Comparison of ENCODE assay signal across 8 cellular contexts in genomic region chr11:72722050-72722748, GRCh38. TPM values are rescaled to one million over a fixed set of nuclear protein-coding genes. Genes with fewer than 3 reads are reported as not detected.
DNase-seq lines count a peak whose midpoint lies in the region; ATAC-seq and TF ChIP-seq lines count a peak whose summit lies in the region.

No MANE protein-coding gene starts in this region.

- ATAC-seq in GM21723 (IDR thresholded peaks at IDR 0.05; ENCODE audit: unreplicated experiment) = peak; percentile 78

- DNase-seq in DMS79 treated with DMSO at 0.1 percent for 48 hours (lab: John Stamatoyannopoulos, UW) = peak; percentile 99
- peak; percentile 96 for DNase-seq in KBM-7
- DNase-seq in RPMI7951 (ENCODE audit: low read depth) = peak; percentile 82
- peak; percentile 66 for DNase-seq in activated T-helper 1 cell treated with anti-CD3 and anti-CD28 coated beads, Interleukin-2, amount 50 U/mL, for 16 hours (ENCODE audit: low read depth in 1 of 2, low spot score in 1 of 2)
- peak; percentile 85 for DNase-seq in fibroblast of mammary gland (ENCODE audit: low read depth)
- DNase-seq in neural crest cell (ENCODE audit: low read depth, low spot score) = peak; percentile 50

- in situ Hi-C loops in KBM-7 (cut with MboI; ENCODE audit: low pct_unique_long_range_greater_than_20kb, low sequenced_read_pairs) = no loop called here

- H3K9me3 Mint-ChIP-seq in neural crest cell = no peaks in the 10 kb centered on the region
- H3K9me3 Mint-ChIP-seq in stimulated activated naive CD8-positive, alpha-beta T cell treated with anti-CD3 and anti-CD28 coated beads, Interleukin-15, Interleukin-2, amounts not matched to agents 100 ng/mL and 50 ng/mL, for 24 hours = no peaks in the 10 kb centered on the region

- peak overlapping the region; percentile 45 for H3K4me3 Mint-ChIP-seq in neural crest cell
- H3K4me3 Mint-ChIP-seq in stimulated activated naive CD8-positive, alpha-beta T cell treated with anti-CD3 and anti-CD28 coated beads, Interleukin-15, Interleukin-2, amounts not matched to agents 100 ng/mL and 50 ng/mL, for 24 hours = peak overlapping the region; percentile 90

- peak overlapping the region; percentile 29 for H3K27ac Mint-ChIP-seq in neural crest cell (ENCODE audit: unreplicated experiment)
- peak overlapping the region; percentile 87 for H3K27ac Mint-ChIP-seq in stimulated activated naive CD8-positive, alpha-beta T cell treated with anti-CD3 and anti-CD28 coated beads, Interleukin-15, Interleukin-2, amounts not matched to agents 100 ng/mL and 50 ng/mL, for 24 hours

- no peaks in the 10 kb centered on the region for H3K36me3 Mint-ChIP-seq in neural crest cell (ENCODE audit: low read depth)
- H3K36me3 Mint-ChIP-seq in stimulated activated naive CD8-positive, alpha-beta T cell treated with anti-CD3 and anti-CD28 coated beads, Interleukin-15, Interleukin-2, amounts not matched to agents 100 ng/mL and 50 ng/mL, for 24 hours (ENCODE audit: low read depth) = peaks cover 8% of the 10 kb centered on the region

- TF ChIP-seq CTCF in fibroblast of mammary gland (conservative IDR thresholded peaks at IDR 0.05; ENCODE audit: control insufficient read depth, insufficient read depth, low read depth, low read length) = no peak
- TF ChIP-seq CTCF in neural crest cell (conservative IDR thresholded peaks at IDR 0.05) = no peak

- H3K4me3 ChIP-seq in fibroblast of mammary gland (ENCODE audit: control insufficient read depth, low read depth, low read length) = peak overlapping the region; percentile 70

- no peaks in the 10 kb centered on the region for H3K27me3 Mint-ChIP-seq in neural crest cell (ENCODE audit: low read depth)
- H3K27me3 Mint-ChIP-seq in stimulated activated naive CD8-positive, alpha-beta T cell treated with anti-CD3 and anti-CD28 coated beads, Interleukin-15, Interleukin-2, amounts not matched to agents 100 ng/mL and 50 ng/mL, for 24 hours = no peaks in the 10 kb centered on the region

- peaks cover 19% of the 10 kb centered on the region for H3K4me1 Mint-ChIP-seq in neural crest cell
- peaks cover 67% of the 10 kb centered on the region for H3K4me1 Mint-ChIP-seq in stimulated activated naive CD8-positive, alpha-beta T cell treated with anti-CD3 and anti-CD28 coated beads, Interleukin-15, Interleukin-2, amounts not matched to agents 100 ng/mL and 50 ng/mL, for 24 hours (ENCODE audit: low read depth)

RNA-seq across cellular contexts. Expression of gene ARAP1, which starts 30.0 kb away (rescaled TPM):
- 20.4 and 28.5 TPM in 2 replicates for total RNA-seq in RPMI7951 (2014; rRNA removed; shearing (Covaris generic))
- 79.0 and 80.7 TPM in 2 replicates for total RNA-seq in neural crest cell

RNA-seq across cellular contexts. Expression of gene PDE2A, which starts 48.0 kb away (rescaled TPM):
- total RNA-seq in RPMI7951 (2014; rRNA removed; shearing (Covaris generic)) = 0.12 and 2.3 TPM in 2 replicates
- 2.0 and 3.0 TPM in 2 replicates for total RNA-seq in neural crest cell

Comparison
In these comparisons a context has a peak if more than half of its experiments do, and no peak if none do; other contexts are left out.
1. Peak in every context shown above with its lines: DNase-seq, ATAC-seq and H3K4me3 ChIP-seq.